In genomic region chr1:6028042-6028895, GRCh38 we compare ENCODE assay signal across 8 cellular contexts. TPM values are rescaled to one million over a fixed set of nuclear protein-coding genes. Genes with fewer than 3 reads are reported as not detected.
DNase-seq lines count a peak whose midpoint lies in the region; ATAC-seq and TF ChIP-seq lines count a peak whose summit lies in the region.

No MANE protein-coding gene starts in this region.

- H3K27ac ChIP-seq in DOHH2 (ENCODE audit: low read depth, low read length) (no peak overlapping the region), endodermal cell (ENCODE audit: low read depth, low read length) (no peak overlapping the region), neural progenitor cell (no peak overlapping the region)

- H3K4me2 ChIP-seq in DOHH2 (ENCODE audit: low read length), result peak overlapping the region; percentile 62
- no peak overlapping the region for H3K4me2 ChIP-seq in neural progenitor cell

- POLR2A ChIA-PET in activated CD4-positive, alpha-beta T cell treated with anti-CD3 and anti-CD28 coated beads, Interleukin-2, amount 10 ng/mL, durations not matched to agents 7 days and 5 days (lab: Charles Lee), result no interaction called here

- H4K20me1 ChIP-seq in DOHH2 (ENCODE audit: control insufficient read depth, insufficient read depth, low read depth, low read length) (peaks cover 9% of the 10 kb centered on the region), neural progenitor cell (ENCODE audit: low read depth) (no peaks in the 10 kb centered on the region)

- DNase-seq in activated CD4-positive, alpha-beta T cell treated with anti-CD3 and anti-CD28 coated beads, Interleukin-2, amount 10 ng/mL, durations not matched to agents 7 days and 5 days, result peak; percentile 78
- no peak for DNase-seq in endodermal cell
- DNase-seq in stimulated activated CD4-positive, alpha-beta T cell treated with anti-CD3 and anti-CD28 coated beads, TNF-alpha, amount 100 ng/mL, for 1 hour (ENCODE audit: low read depth in 3 of 3, low spot score in 1 of 3), result peak in 2 of 3 donors; percentile 24 to 30
- no peak for DNase-seq in neural progenitor cell (ENCODE audit: low spot score)

- TF ChIP-seq CTCF in DOHH2 (IDR thresholded peaks at IDR 0.05; ENCODE audit: low read depth, low read length, poor library complexity, severe bottlenecking), result no peak
- TF ChIP-seq CTCF in endodermal cell (conservative IDR thresholded peaks at IDR 0.05), result peak; percentile 43
- TF ChIP-seq CTCF in neural progenitor cell (IDR thresholded peaks at IDR 0.05), result no peak

- H3K9me3 ChIP-seq in DOHH2 (ENCODE audit: control insufficient read depth, insufficient read depth, low read length) (no peaks in the 10 kb centered on the region), endodermal cell (ENCODE audit: control insufficient read depth, low read length) (no peaks in the 10 kb centered on the region), neural progenitor cell (ENCODE audit: low read depth) (no peaks in the 10 kb centered on the region)

- no peak overlapping the region for H2AFZ ChIP-seq in neural progenitor cell (replicated peaks)

- H3K36me3 ChIP-seq in DOHH2 (ENCODE audit: control insufficient read depth, low read length) (no peaks in the 10 kb centered on the region), endodermal cell (ENCODE audit: control insufficient read depth, insufficient read depth, low read length) (no peaks in the 10 kb centered on the region), neural progenitor cell (no peaks in the 10 kb centered on the region)

- no peaks in the 10 kb centered on the region for H3K9me2 ChIP-seq in DOHH2 (replicated peaks; ENCODE audit: control insufficient read depth, low read length)

- H3K27me3 ChIP-seq in DOHH2 (ENCODE audit: control insufficient read depth, low read length), result peaks cover 32% of the 10 kb centered on the region
- H3K27me3 ChIP-seq in endodermal cell (ENCODE audit: control insufficient read depth, insufficient read depth, low read length, poor library complexity, severe bottlenecking), result no peaks in the 10 kb centered on the region
- H3K27me3 ChIP-seq in neural progenitor cell, result peaks cover 15% of the 10 kb centered on the region

- peak overlapping the region; percentile 97 for H3K4me3 Mint-ChIP-seq in activated CD4-positive, alpha-beta T cell treated with anti-CD3 and anti-CD28 coated beads, Interleukin-2, amount 10 ng/mL, durations not matched to agents 7 days and 5 days
- H3K4me3 Mint-ChIP-seq in endodermal cell, result no peak overlapping the region
- H3K4me3 Mint-ChIP-seq in neural progenitor cell, result no peak overlapping the region

- H3K4me3 ChIP-seq in DOHH2 (ENCODE audit: low read length) (peak overlapping the region; percentile 66), endodermal cell (ENCODE audit: low read length) (no peak overlapping the region), neural progenitor cell (no peak overlapping the region)

- WGBS in endodermal cell (ENCODE audit: insufficient coverage in 1 of 2, insufficient read length in 1 of 2), 2 experiments, result 91 to 96% methylated on average over 9 to 20 of the region's 20 CpGs

- H3K4me1 ChIP-seq in DOHH2 (ENCODE audit: control insufficient read depth, low read length) (peaks cover 42% of the 10 kb centered on the region), endodermal cell (ENCODE audit: control insufficient read depth, insufficient read depth, low read length) (no peaks in the 10 kb centered on the region), neural progenitor cell (peaks cover 12% of the 10 kb centered on the region)

- H3K36me3 Mint-ChIP-seq in activated CD4-positive, alpha-beta T cell treated with anti-CD3 and anti-CD28 coated beads, Interleukin-2, amount 10 ng/mL, durations not matched to agents 7 days and 5 days (ENCODE audit: low read depth), result peaks cover 50% of the 10 kb centered on the region
- no peaks in the 10 kb centered on the region for H3K36me3 Mint-ChIP-seq in endodermal cell (ENCODE audit: low read depth)
- H3K36me3 Mint-ChIP-seq in neural progenitor cell, result no peaks in the 10 kb centered on the region

- peaks cover 71% of the 10 kb centered on the region for H3K4me1 Mint-ChIP-seq in activated CD4-positive, alpha-beta T cell treated with anti-CD3 and anti-CD28 coated beads, Interleukin-2, amount 10 ng/mL, durations not matched to agents 7 days and 5 days
- no peaks in the 10 kb centered on the region for H3K4me1 Mint-ChIP-seq in endodermal cell
- no peaks in the 10 kb centered on the region for H3K4me1 Mint-ChIP-seq in neural progenitor cell

- H3K27me3 Mint-ChIP-seq in activated CD4-positive, alpha-beta T cell treated with anti-CD3 and anti-CD28 coated beads, Interleukin-2, amount 10 ng/mL, durations not matched to agents 7 days and 5 days, result no peaks in the 10 kb centered on the region
- H3K27me3 Mint-ChIP-seq in endodermal cell (ENCODE audit: insufficient read depth) (no peaks in the 10 kb centered on the region), neural progenitor cell (ENCODE audit: insufficient read depth, low read depth) (peaks cover 2% of the 10 kb centered on the region)

- H3K9ac ChIP-seq in endodermal cell (ENCODE audit: extremely low read depth, low read length, poor library complexity, severe bottlenecking) (no peak overlapping the region), neural progenitor cell (no peak overlapping the region)

- H3F3A ChIP-seq in DOHH2 (ENCODE audit: control insufficient read depth, insufficient read depth) (no peaks in the 10 kb centered on the region), neural progenitor cell (ENCODE audit: low read depth) (peaks cover 4% of the 10 kb centered on the region)

- CTCF ChIA-PET in activated CD4-positive, alpha-beta T cell treated with anti-CD3 and anti-CD28 coated beads, Interleukin-2, amount 10 ng/mL, durations not matched to agents 7 days and 5 days (lab: Charles Lee), result interaction anchor here (0.7 kb wide), 1 partner anchor 27 kb away, joined by 4 read pairs; no protein-coding TSS in a partner anchor

- no peaks in the 10 kb centered on the region for H3K9me3 Mint-ChIP-seq in activated CD4-positive, alpha-beta T cell treated with anti-CD3 and anti-CD28 coated beads, Interleukin-2, amount 10 ng/mL, durations not matched to agents 7 days and 5 days
- H3K9me3 Mint-ChIP-seq in endodermal cell (no peaks in the 10 kb centered on the region), neural progenitor cell (no peaks in the 10 kb centered on the region)

- H3K79me2 ChIP-seq in DOHH2 (ENCODE audit: control insufficient read depth, low read length), result no peaks in the 10 kb centered on the region
- H3K79me2 ChIP-seq in neural progenitor cell (ENCODE audit: low read depth), result no peaks in the 10 kb centered on the region

- peak overlapping the region; percentile 93 for H3K27ac Mint-ChIP-seq in activated CD4-positive, alpha-beta T cell treated with anti-CD3 and anti-CD28 coated beads, Interleukin-2, amount 10 ng/mL, durations not matched to agents 7 days and 5 days
- no peak overlapping the region for H3K27ac Mint-ChIP-seq in endodermal cell
- no peak overlapping the region for H3K27ac Mint-ChIP-seq in neural progenitor cell

- peak; percentile 38 for ATAC-seq in HG03520 (IDR thresholded peaks at IDR 0.05; ENCODE audit: unreplicated experiment)
- ATAC-seq in HG03139 (IDR thresholded peaks at IDR 0.05; ENCODE audit: unreplicated experiment), result no peak
- no peak for ATAC-seq in GM19395 (IDR thresholded peaks at IDR 0.05; ENCODE audit: unreplicated experiment)

RNA-seq across cellular contexts. Expression of gene KCNAB2, which starts 17.4 kb away (rescaled TPM):
- total RNA-seq in activated CD4-positive, alpha-beta T cell treated with anti-CD3 and anti-CD28 coated beads, Interleukin-2, amount 10 ng/mL, durations not matched to agents 7 days and 5 days, result 100 to 1,000 TPM; 258 to 294 TPM
- total RNA-seq in endodermal cell (10 to 100 TPM; 14.9 to 22.9 TPM), neural progenitor cell (ENCODE audit: low replicate concordance) (2.2 and 8.5 TPM in 2 replicates)
- polyA plus RNA-seq in endodermal cell (2013, experiment 1 of 2), result 6.6 TPM
- 6.0 TPM for polyA plus RNA-seq in endodermal cell (2013, experiment 2 of 2)

RNA-seq across cellular contexts. Expression of gene NPHP4, which starts 36.0 kb away (rescaled TPM):
- 10 to 100 TPM; 14.6 to 16.1 TPM for total RNA-seq in activated CD4-positive, alpha-beta T cell treated with anti-CD3 and anti-CD28 coated beads, Interleukin-2, amount 10 ng/mL, durations not matched to agents 7 days and 5 days
- total RNA-seq in endodermal cell (10 to 100 TPM; 19.1 to 25.4 TPM), neural progenitor cell (ENCODE audit: low replicate concordance) (8.9 and 13.0 TPM in 2 replicates)
- polyA plus RNA-seq in endodermal cell (2013, experiment 1 of 2), result 15.1 TPM
- polyA plus RNA-seq in endodermal cell (2013, experiment 2 of 2), result 12.6 TPM

Comparison
In these comparisons a context has a peak if more than half of its experiments do, and no peak if none do; other contexts are left out.
1. DNase-seq: peak in activated CD4-positive, alpha-beta T cell treated with anti-CD3 and anti-CD28 coated beads, Interleukin-2, amount 10 ng/mL, durations not matched to agents 7 days and 5 days (single experiment) and stimulated activated CD4-positive, alpha-beta T cell treated with anti-CD3 and anti-CD28 coated beads, TNF-alpha, amount 100 ng/mL, for 1 hour (2 of 3); none in endodermal cell (single experiment) and neural progenitor cell (single experiment).
2. RNA of gene KCNAB2, which starts 17.4 kb away (total RNA-seq): 258 to 294 TPM in activated CD4-positive, alpha-beta T cell treated with anti-CD3 and anti-CD28 coated beads, Interleukin-2, amount 10 ng/mL, durations not matched to agents 7 days and 5 days; 14.9 to 22.9 TPM in endodermal cell and 2.2 to 8.5 TPM in neural progenitor cell; every median in the first group is over 10 times any median in the second.